31 cellular contexts compared by ENCODE assay signal in the genomic region with DNA sequence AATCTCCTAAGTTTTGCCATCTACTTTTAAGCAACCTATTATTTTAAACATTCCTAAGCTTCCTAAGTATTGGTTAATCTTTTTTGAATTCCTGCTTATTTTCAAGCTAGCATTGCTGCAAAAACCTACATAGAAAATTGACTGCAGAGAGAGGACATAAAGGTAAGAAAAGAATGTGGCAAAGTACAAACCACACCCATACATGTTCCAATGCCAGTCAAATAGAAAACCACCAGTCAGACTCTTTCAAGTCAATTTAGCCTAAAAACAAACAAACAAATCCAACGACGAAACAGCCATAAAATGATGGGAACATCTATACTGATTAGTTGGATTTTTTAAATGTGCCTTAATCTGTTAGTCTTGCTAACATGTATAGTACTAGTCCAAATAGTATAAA.
"Had no signal": no experiment of that assay in that cellular context is flagged by ENCODE, and none has a peak within 500 bp of the region (broad histone marks: within the 10 kb centered on the region; RNA-seq: fewer than 3 reads in every experiment).

No MANE protein-coding gene starts in this region.

- H3K9me3 ChIP-seq: MG63, SJCRH30 had no signal

- H2AFZ ChIP-seq: PC-9 had no signal

- DNase-seq: Kasumi-1, KBM-7, MG63, MV-4-11, NCI-H1092, NCI-H1105, NCI-H1436, NCI-H146, NCI-H1694 treated with DMSO at 0.1 percent for 48 hours, NCI-H187 treated with DMSO at 0.1 percent for 48 hours, NCI-H2029, NCI-H2081, NCI-H2171 treated with DMSO at 0.1 percent for 48 hours, NCI-H2227 treated with DMSO at 0.1 percent for 48 hours, NCI-H345, NCI-H446, NCI-H510A treated with DMSO at 0.1 percent for 48 hours, NCI-H524 treated with DMSO at 0.1 percent for 48 hours, NCI-H526 treated with DMSO at 0.1 percent for 48 hours, NCI-H748 treated with DMSO at 0.1 percent for 48 hours, PC-9, SHP77, SIG-M5, SJCRH30, T-helper 1 cell had no signal

- FAIRE-seq: RCC 7860 had no signal

- ATAC-seq: Panc1, Right ventricle myocardium inferior, SK-N-SH treated with all-trans-retinoic acid at 6 μM for 48 hours had no signal

- H3K4me2 ChIP-seq: PC-9 had no signal

- H3K36me3 ChIP-seq: MG63, SJCRH30 had no signal

- H3K4me3 ChIP-seq: MG63, PC-9, SJCRH30, SK-N-MC had no signal

- H3K27me3 ChIP-seq: MG63, SJCRH30 had no signal

- H3K27ac ChIP-seq: PC-9, RWPE1, SJCRH30, SK-N-MC had no signal
